11 cellular contexts compared by ENCODE assay signal in the genomic region with DNA sequence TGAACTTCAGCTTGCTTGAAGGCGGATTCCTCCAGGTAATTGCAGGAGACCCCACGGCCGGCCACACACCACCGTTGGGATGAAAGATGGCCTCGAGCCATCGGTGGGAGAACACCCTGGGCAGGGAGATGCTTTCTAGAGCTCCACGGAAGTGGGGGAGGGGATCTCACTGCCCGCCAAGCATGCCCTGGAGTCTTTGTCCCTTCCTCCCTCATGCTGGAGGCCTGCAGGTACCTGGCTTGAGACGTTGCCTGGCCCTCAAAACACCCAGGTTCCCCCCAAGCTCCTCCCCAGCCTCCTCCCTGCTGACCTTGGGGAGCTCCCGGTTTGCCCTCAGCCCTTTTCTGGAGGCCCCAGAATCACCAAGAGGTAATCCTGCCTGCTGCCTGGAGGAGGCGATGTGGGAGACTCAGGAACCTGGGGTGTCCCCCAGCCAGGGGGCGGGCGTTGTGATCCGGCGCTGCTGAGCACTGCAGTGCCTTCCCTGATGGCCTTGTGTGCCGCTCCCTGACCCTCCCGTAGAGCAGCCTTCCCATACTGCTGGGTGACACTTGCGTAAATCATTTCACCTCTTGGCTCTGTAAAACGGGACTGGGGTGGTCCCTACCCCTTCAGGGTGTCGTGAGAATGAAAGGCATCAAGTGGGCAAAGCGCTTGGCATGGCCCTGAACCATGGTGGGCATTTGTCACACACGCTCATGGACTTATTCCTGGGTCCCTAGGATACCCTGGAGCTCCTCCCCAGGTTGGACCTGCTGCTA.
DNase-seq lines count a peak whose midpoint lies in the region; TF ChIP-seq lines count a peak whose summit lies in the region.
"Had no signal": no experiment of that assay in that cellular context is flagged by ENCODE, and none has a peak within 500 bp of the region (broad histone marks: within the 10 kb centered on the region; RNA-seq: fewer than 3 reads in every experiment).

No MANE protein-coding gene starts in this region.

- H3K9ac ChIP-seq in mesendoderm (ENCODE audit: low read length), result no peak overlapping the region

- H3K79me1 ChIP-seq in mesendoderm (ENCODE audit: low read length), result no peaks in the 10 kb centered on the region

- no peak overlapping the region for H2BK5ac ChIP-seq in mesendoderm (ENCODE audit: low read length)

- WGBS in mesendoderm (ENCODE audit: extremely low coverage, insufficient coverage, low lambda C conversion rate), result no CpG with 5 or more reads among the region's 22 CpGs

- H3K36me3 Mint-ChIP-seq in Caco-2 (ENCODE audit: insufficient read depth, unreplicated experiment), result no peaks in the 10 kb centered on the region
- H3K36me3 Mint-ChIP-seq: naive thymus-derived CD4-positive, alpha-beta T cell had no signal

- H4K8ac ChIP-seq in mesendoderm (ENCODE audit: low read depth, low read length), result no peak overlapping the region

- H3K27me3 Mint-ChIP-seq in Caco-2 (ENCODE audit: insufficient read depth, unreplicated experiment), result no peaks in the 10 kb centered on the region

- no peak overlapping the region for H4K5ac ChIP-seq in mesendoderm (ENCODE audit: low read length)

- no peak overlapping the region for H3K18ac ChIP-seq in mesendoderm (ENCODE audit: low read length)

- H2AK5ac ChIP-seq in mesendoderm (ENCODE audit: low read length), result no peak overlapping the region

- H3K27ac ChIP-seq in mesendoderm (ENCODE audit: low read depth, low read length), result no peak overlapping the region

- DNase-seq in Caco-2, result peak in 1 of 2 experiments; percentile 52
- peak; percentile 24 for DNase-seq in GM12865 (ENCODE audit: low read depth)
- DNase-seq in SK-MEL-5 (ENCODE audit: low read depth, low spot score), result peak; percentile 41
- DNase-seq in mesendoderm, result peak; percentile 55
- no peak for DNase-seq in foreskin fibroblast
- DNase-seq in MG63, result no peak
- DNase-seq in pons (ENCODE audit: low spot score), result no peak
- DNase-seq: activated CD8-positive, alpha-beta memory T cell treated with anti-CD3 and anti-CD28 coated beads, Interleukin-2, amount 50 U/mL, for 4 hours; Kasumi-1; naive thymus-derived CD4-positive, alpha-beta T cell; NCI-H510A treated with DMSO at 0.1 percent for 48 hours had no signal

- H3K4me1 Mint-ChIP-seq in Caco-2 (ENCODE audit: low read depth, unreplicated experiment), result peaks cover 11% of the 10 kb centered on the region

- no TSS peak for BruUV-seq in Caco-2 (replicated peaks; lab: Mats Ljungman, UMichigan)

- no peak overlapping the region for H3K56ac ChIP-seq in mesendoderm (ENCODE audit: low read length)

- H2BK15ac ChIP-seq in mesendoderm (replicated peaks; ENCODE audit: low read depth), result no peak overlapping the region

- H3K23ac ChIP-seq in mesendoderm (ENCODE audit: low read length), result no peak overlapping the region

- intact Hi-C loops in Caco-2 (cut with micrococcal nuclease; ENCODE audit: unreplicated experiment), result no loop called here

- H3K9me3 ChIP-seq in Caco-2, result no peaks in the 10 kb centered on the region
- H3K9me3 ChIP-seq in MG63, result no peaks in the 10 kb centered on the region

- H3K4me3 Mint-ChIP-seq in Caco-2 (ENCODE audit: unreplicated experiment), result no peak overlapping the region
- H3K4me3 Mint-ChIP-seq: naive thymus-derived CD4-positive, alpha-beta T cell had no signal

- TF ChIP-seq CTCF in Caco-2 (IDR thresholded peaks at IDR 0.05; ENCODE audit: insufficient read depth in 1 of 2, low read depth in 1 of 2, low read length in 1 of 2, severe bottlenecking in 1 of 2, unreplicated experiment in 1 of 2) (peak; percentile 15 to 33), GM12865 (IDR thresholded peaks at IDR 0.05; ENCODE audit: insufficient read depth, low read depth, low read length, missing control alignments) (peak; percentile 17), foreskin fibroblast (IDR thresholded peaks at IDR 0.05; ENCODE audit: low read depth, low read length) (no peak)

- no peaks in the 10 kb centered on the region for H3K9me3 Mint-ChIP-seq in Caco-2 (ENCODE audit: unreplicated experiment)
- H3K9me3 Mint-ChIP-seq: naive thymus-derived CD4-positive, alpha-beta T cell had no signal

- H3K4me3 ChIP-seq in Caco-2 (ENCODE audit: low read depth, low read length) (no peak overlapping the region), GM12865 (ENCODE audit: low read depth, low read length) (no peak overlapping the region), mesendoderm (ENCODE audit: low read length) (no peak overlapping the region), foreskin fibroblast (ENCODE audit: low read depth in 1 of 2, low read length in 2 of 2) (no peak overlapping the region), MG63 (no peak overlapping the region)

- no peak overlapping the region for H2BK120ac ChIP-seq in mesendoderm (ENCODE audit: low read depth, low read length)

- no peaks in the 10 kb centered on the region for H3K36me3 ChIP-seq in Caco-2 (ENCODE audit: control insufficient read depth, insufficient read depth, low read length)
- no peaks in the 10 kb centered on the region for H3K36me3 ChIP-seq in mesendoderm (ENCODE audit: control insufficient read depth, insufficient read depth, low read length)
- no peaks in the 10 kb centered on the region for H3K36me3 ChIP-seq in MG63

- POLR2A ChIA-PET in Caco-2 (lab: Charles Lee), result no interaction called here

- H3K27me3 ChIP-seq in Caco-2 (replicated peaks; ENCODE audit: control insufficient read depth, insufficient read depth, low read length) (no peaks in the 10 kb centered on the region), mesendoderm (ENCODE audit: insufficient read depth, low read length, poor library complexity) (no peaks in the 10 kb centered on the region), MG63 (no peaks in the 10 kb centered on the region)

- no peak overlapping the region for H3K4ac ChIP-seq in mesendoderm (ENCODE audit: low read depth, low read length)

- H3K27ac Mint-ChIP-seq in Caco-2 (ENCODE audit: unreplicated experiment), result no peak overlapping the region

- H3K4me2 ChIP-seq in mesendoderm (ENCODE audit: low read length), result no peak overlapping the region

- in situ Hi-C loops in SK-MEL-5 (cut with HindIII; ENCODE audit: low pct_unique_long_range_greater_than_20kb, low sequenced_read_pairs), result loop anchor here (10.0 kb wide), 1 partner anchor 183 kb away; no protein-coding TSS in a partner anchor

- CTCF ChIA-PET in Caco-2 (lab: Charles Lee), result interaction anchor here (0.6 to 0.7 kb wide), 5 partner anchors 8 to 115 kb away, joined by 3 to 4 read pairs (median 3); no protein-coding TSS in a partner anchor

- no peaks in the 10 kb centered on the region for H3K79me2 ChIP-seq in mesendoderm (ENCODE audit: control insufficient read depth, insufficient read depth, low read length)

- peaks cover 41% of the 10 kb centered on the region for H3K4me1 ChIP-seq in Caco-2
- H3K4me1 ChIP-seq in mesendoderm (ENCODE audit: control insufficient read depth, low read depth, low read length), result no peaks in the 10 kb centered on the region

Comparison
In these comparisons a context has a peak if more than half of its experiments do, and no peak if none do; other contexts are left out.
1. DNase-seq: peak in GM12865 (single experiment), SK-MEL-5 (single experiment) and mesendoderm (single experiment); none in foreskin fibroblast (0 of 2), MG63 (single experiment) and pons (single experiment).